20 cellular contexts compared by ENCODE assay signal in the genomic region with DNA sequence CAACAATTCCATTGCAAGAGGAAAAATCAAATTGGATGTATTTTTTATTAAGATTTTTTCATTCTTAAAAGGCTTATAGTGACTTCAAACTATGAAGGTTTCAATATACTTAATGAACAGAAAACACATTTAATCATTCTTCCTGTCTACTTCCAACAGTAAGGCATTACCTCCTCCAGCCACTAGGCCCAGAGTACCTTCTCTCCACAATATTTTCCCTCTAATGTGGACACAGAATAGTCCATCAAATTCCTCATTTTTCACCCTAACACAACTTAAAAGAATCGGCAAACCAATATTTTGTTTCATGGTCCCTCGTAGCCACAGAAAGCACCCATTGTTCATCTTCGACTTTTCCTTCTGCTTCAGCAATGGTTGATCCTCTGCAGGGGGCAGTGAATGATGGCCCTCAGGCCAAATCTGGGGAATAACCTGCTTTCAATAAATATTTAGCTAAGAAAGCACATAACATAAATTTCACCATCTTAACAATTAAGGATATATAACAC.
DNase-seq lines count a peak whose midpoint lies in the region; ATAC-seq and TF ChIP-seq lines count a peak whose summit lies in the region.
"Had no signal": no experiment of that assay in that cellular context is flagged by ENCODE, and none has a peak within 500 bp of the region (broad histone marks: within the 10 kb centered on the region; RNA-seq: fewer than 3 reads in every experiment).

No MANE protein-coding gene starts in this region.

- H3K36me3 Mint-ChIP-seq in GM23338 (ENCODE audit: low read depth) (peaks cover 1% of the 10 kb centered on the region; the same call in 2 of the 3 replicates), endothelial cell (ENCODE audit: low read depth, unreplicated experiment) (no peaks in the 10 kb centered on the region)
- H3K36me3 Mint-ChIP-seq: CD4-positive, CD25-positive, alpha-beta regulatory T cell had no signal

- H3K4me3 ChIP-seq in GM23338 = no peak overlapping the region
- no peak overlapping the region for H3K4me3 ChIP-seq in PC-3 (ENCODE audit: low read length)
- no peak overlapping the region for H3K4me3 ChIP-seq in osteoblast (ENCODE audit: insufficient read depth, low read length)
- H3K4me3 ChIP-seq: K562, SJSA1 had no signal

- H3K4me2 ChIP-seq in GM23338 (no peak overlapping the region), PC-3 (ENCODE audit: low read length) (no peak overlapping the region), osteoblast (ENCODE audit: insufficient read depth, low read length) (no peak overlapping the region)

- no peak overlapping the region for H3K4me3 Mint-ChIP-seq in GM23338
- no peak overlapping the region for H3K4me3 Mint-ChIP-seq in endothelial cell (ENCODE audit: unreplicated experiment)
- H3K4me3 Mint-ChIP-seq: CD4-positive, CD25-positive, alpha-beta regulatory T cell had no signal

- no TSS peak for BruUV-seq in PC-3 (replicated peaks; lab: Mats Ljungman, UMichigan)

- H3F3A ChIP-seq in GM23338 (replicated peaks; ENCODE audit: low read depth) = no peaks in the 10 kb centered on the region
- H3F3A ChIP-seq in PC-3 (ENCODE audit: low read length, unreplicated experiment) = no peaks in the 10 kb centered on the region

- H3K27ac ChIP-seq in GM23338 (ENCODE audit: low read depth) = no peak overlapping the region
- no peak overlapping the region for H3K27ac ChIP-seq in PC-3 (ENCODE audit: low read length)
- no peak overlapping the region for H3K27ac ChIP-seq in osteoblast (ENCODE audit: low read depth, low read length)
- H3K27ac ChIP-seq: SJSA1 had no signal

- H3K27me3 ChIP-seq in GM23338 (ENCODE audit: insufficient read depth) = no peaks in the 10 kb centered on the region
- H3K27me3 ChIP-seq in PC-3 (ENCODE audit: low read length) = no peaks in the 10 kb centered on the region
- H3K27me3 ChIP-seq in osteoblast (ENCODE audit: insufficient read depth, low read length) = no peaks in the 10 kb centered on the region
- H3K27me3 ChIP-seq: BE2C, SJSA1 had no signal

- H3K9me3 ChIP-seq in PC-3 (ENCODE audit: low read length) (no peaks in the 10 kb centered on the region; the same call in 1 of the 2 replicates), osteoblast (ENCODE audit: low read depth, low read length) (no peaks in the 10 kb centered on the region)
- H3K9me3 ChIP-seq: BE2C had no signal

- H2AFZ ChIP-seq in GM23338 = no peak overlapping the region
- H2AFZ ChIP-seq in PC-3 (ENCODE audit: low read length) = no peak overlapping the region
- H2AFZ ChIP-seq in osteoblast (ENCODE audit: low read length) = no peak overlapping the region

- no peaks in the 10 kb centered on the region for H3K36me3 ChIP-seq in GM23338 (ENCODE audit: insufficient read depth)
- no peaks in the 10 kb centered on the region for H3K36me3 ChIP-seq in PC-3 (ENCODE audit: low read depth, low read length)
- no peaks in the 10 kb centered on the region for H3K36me3 ChIP-seq in osteoblast (ENCODE audit: insufficient read depth, low read length)
- H3K36me3 ChIP-seq: BE2C, SJSA1 had no signal

- DNase-seq in GM23338 (ENCODE audit: low spot score) = peak; percentile 2
- no peak for DNase-seq in PC-3
- DNase-seq in endothelial cell (ENCODE audit: low spot score) = no peak
- peak; percentile 8 for DNase-seq in osteoblast (ENCODE audit: insufficient read length, low spot score, missing footprints)
- DNase-seq in glomerular visceral epithelial cell (ENCODE audit: extremely low spot score) = no peak
- no peak for DNase-seq in left cardiac atrium
- DNase-seq: BE2C; CD4-positive, CD25-positive, alpha-beta regulatory T cell; COR-L47; DMS 273 treated with DMSO at 0.1 percent for 48 hours; NCI-H1092; NCI-H1436; NCI-H1930; NCI-H69 had no signal

- H3K9me2 ChIP-seq in GM23338 (ENCODE audit: insufficient read depth) (no peaks in the 10 kb centered on the region; the same call in 1 of the 2 replicates), PC-3 (replicated peaks; ENCODE audit: low read length) (no peaks in the 10 kb centered on the region)

- H3K4me1 Mint-ChIP-seq in GM23338 = no peaks in the 10 kb centered on the region
- no peaks in the 10 kb centered on the region for H3K4me1 Mint-ChIP-seq in endothelial cell (ENCODE audit: unreplicated experiment)
- H3K4me1 Mint-ChIP-seq: CD4-positive, CD25-positive, alpha-beta regulatory T cell had no signal

- H3K79me2 ChIP-seq in GM23338 (replicated peaks; ENCODE audit: insufficient read depth) (no peaks in the 10 kb centered on the region), PC-3 (ENCODE audit: low read length) (no peaks in the 10 kb centered on the region), osteoblast (ENCODE audit: insufficient read depth, low read length) (no peaks in the 10 kb centered on the region)

- no peak overlapping the region for H3K9ac ChIP-seq in PC-3 (ENCODE audit: low read length)

- TF ChIP-seq CTCF in GM23338 (conservative IDR thresholded peaks at IDR 0.05; ENCODE audit: low read depth in 2 of 2) (peak in 1 of 2 experiments; percentile 54; a peak in 2 of 4 replicates), PC-3 (conservative IDR thresholded peaks at IDR 0.05; ENCODE audit: low read depth, low read length) (peak; percentile 27; the same call in 1 of the 2 replicates), endothelial cell (IDR thresholded peaks at IDR 0.05; ENCODE audit: unreplicated experiment) (peak; percentile 47), osteoblast (IDR thresholded peaks at IDR 0.05; ENCODE audit: extremely low read depth, low read depth, low read length) (no peak)

- H3K9me3 Mint-ChIP-seq in GM23338 (peaks cover 13% of the 10 kb centered on the region; the same call in 2 of the 3 replicates), endothelial cell (ENCODE audit: unreplicated experiment) (no peaks in the 10 kb centered on the region)

- H4K20me1 ChIP-seq in GM23338 (replicated peaks; ENCODE audit: insufficient read depth) = no peaks in the 10 kb centered on the region
- no peaks in the 10 kb centered on the region for H4K20me1 ChIP-seq in PC-3 (ENCODE audit: low read length)
- H4K20me1 ChIP-seq in osteoblast (ENCODE audit: insufficient read depth, low read length) = no peaks in the 10 kb centered on the region

- intact Hi-C loops in PC-3 (cut with micrococcal nuclease) = no loop called here
- intact Hi-C loops in left cardiac atrium (cut with DNase I) = no loop called here

- CTCF ChIA-PET in PC-3 (lab: Charles Lee) = no interaction called here

- POLR2A ChIA-PET in PC-3 (lab: Charles Lee; ENCODE audit: unreplicated experiment) = no interaction called here

- H3K4me1 ChIP-seq in GM23338 (ENCODE audit: insufficient read depth) (no peaks in the 10 kb centered on the region), PC-3 (ENCODE audit: insufficient read depth, low read length) (no peaks in the 10 kb centered on the region), osteoblast (ENCODE audit: insufficient read depth, low read length) (no peaks in the 10 kb centered on the region)
- H3K4me1 ChIP-seq: BE2C, SJSA1 had no signal

- ATAC-seq in GM23338 (no peak), PC-3 (no peak), HG03159 (IDR thresholded peaks at IDR 0.05; ENCODE audit: unreplicated experiment) (no peak), left cardiac atrium (no peak), GM21526 (IDR thresholded peaks at IDR 0.05; ENCODE audit: low FRiP score, unreplicated experiment) (no peak)
- ATAC-seq: HepG2, K562, Right ventricle myocardium inferior had no signal

- H3K27ac Mint-ChIP-seq in GM23338 = no peak overlapping the region
- H3K27ac Mint-ChIP-seq in endothelial cell (ENCODE audit: unreplicated experiment) = no peak overlapping the region
- H3K27ac Mint-ChIP-seq: CD4-positive, CD25-positive, alpha-beta regulatory T cell had no signal

- H3K27me3 Mint-ChIP-seq in GM23338 (ENCODE audit: insufficient read depth, low read depth, poor library complexity) (no peaks in the 10 kb centered on the region), endothelial cell (ENCODE audit: unreplicated experiment) (no peaks in the 10 kb centered on the region)
- H3K27me3 Mint-ChIP-seq: CD4-positive, CD25-positive, alpha-beta regulatory T cell had no signal

TF ChIP-seq in GM23338, 12 proteins besides CTCF, POLR2A, EP300 and RAD21:
- TF ChIP-seq NANOG (IDR thresholded peaks at IDR 0.05; ENCODE audit: borderline replicate concordance) (no peak), STAT1 (IDR thresholded peaks at IDR 0.05; ENCODE audit: unreplicated experiment) (no peak)

Comparison
In these comparisons a context has a peak if more than half of its experiments do, and no peak if none do; other contexts are left out.
1. DNase-seq: peak in GM23338 (single experiment) and osteoblast (single experiment); none in PC-3 (single experiment), endothelial cell (single experiment), glomerular visceral epithelial cell (single experiment) and left cardiac atrium (single experiment).